In genomic region chrX:49204709-49205108, GRCh38 we compare ENCODE assay signal across 18 cellular contexts. TPM values are rescaled to one million over a fixed set of nuclear protein-coding genes. Genes with fewer than 3 reads are reported as not detected.
DNase-seq lines count a peak whose midpoint lies in the region; ATAC-seq and TF ChIP-seq lines count a peak whose summit lies in the region.
"Had no signal": no experiment of that assay in that cellular context is flagged by ENCODE, and none has a peak within 500 bp of the region (broad histone marks: within the 10 kb centered on the region; RNA-seq: fewer than 3 reads in every experiment).

No MANE protein-coding gene starts in this region.

- H3K36me3 ChIP-seq in HEK293 (ENCODE audit: control insufficient read depth in 2 of 2, insufficient read depth in 1 of 2, low read length in 2 of 2): no peaks in the 10 kb centered on the region
- H3K36me3 ChIP-seq: BE2C had no signal

- DNase-seq in cerebellum (ENCODE audit: low spot score) (peak; percentile 52), occipital lobe (lab: John Stamatoyannopoulos, UW) (peak; percentile 57), HCEC 1CT (no peak)
- DNase-seq in stimulated activated CD4-positive, alpha-beta T cell treated with anti-CD3 and anti-CD28 coated beads, Interleukin-12 subunit alpha, Interleukin-12 subunit beta, amount 100 ng/mL, for 4 hours: no peak
- DNase-seq: ACHN; BE2C; CD4-positive, CD25-positive, alpha-beta regulatory T cell; CD8-positive, alpha-beta memory T cell; COR-L47; DMS 273 treated with DMSO at 0.1 percent for 48 hours; DMS53; GDM1; GM23248; H7; KBM-7 had no signal

- H3K9me3 ChIP-seq in HEK293 (ENCODE audit: control insufficient read depth, insufficient read depth, low read depth, low read length): no peaks in the 10 kb centered on the region
- H3K9me3 ChIP-seq: BE2C had no signal

- H3K27ac ChIP-seq in HEK293 (ENCODE audit: extremely low read depth, low read depth, low read length): no peak overlapping the region
- H3K27ac ChIP-seq: GM23248 had no signal

- POLR2A ChIA-PET in HEK293 (lab: Yijun Ruan, JAX): no interaction called here

- H3K4me1 ChIP-seq in HEK293 (ENCODE audit: control insufficient read depth, insufficient read depth, low read length): no peaks in the 10 kb centered on the region

- CTCF ChIA-PET in HEK293 (lab: Yijun Ruan, JAX): no interaction called here

- TF ChIP-seq CTCF in HEK293 (tag by site-specific recombination; IDR thresholded peaks at IDR 0.05): no peak

- no peak for ATAC-seq in HG03025 (IDR thresholded peaks at IDR 0.05; ENCODE audit: low FRiP score, unreplicated experiment)
- ATAC-seq: HepG2 had no signal

- H3K4me3 ChIP-seq in HEK293 (ENCODE audit: low read depth, low read length): no peak overlapping the region
- H3K4me3 ChIP-seq: GM23248 had no signal

TF ChIP-seq in HEK293, 187 proteins besides CTCF, POLR2A, EP300 and RAD21:
- TF ChIP-seq KLF16 (tag by site-specific recombination; IDR thresholded peaks at IDR 0.05) (no peak), ZFHX2 (tag by site-specific recombination; conservative IDR thresholded peaks at IDR 0.05) (peak; percentile 79), ZNF510 (tag by site-specific recombination; IDR thresholded peaks at IDR 0.05; ENCODE audit: insufficient replicate concordance) (no peak), EGR2 (tag by site-specific recombination; IDR thresholded peaks at IDR 0.05; ENCODE audit: low read depth) (peak; percentile 91), ZXDB (tag by site-specific recombination; IDR thresholded peaks at IDR 0.05) (no peak), ZNF24 (tag by site-specific recombination; IDR thresholded peaks at IDR 0.05) (no peak), ZBTB48 (tag by site-specific recombination; IDR thresholded peaks at IDR 0.05) (no peak), ZNF629 (tag by site-specific recombination; IDR thresholded peaks at IDR 0.05) (no peak), ZNF596 (tag by site-specific recombination; IDR thresholded peaks at IDR 0.05) (no peak), ZNF274 (IDR thresholded peaks at IDR 0.05; ENCODE audit: low read length) (no peak), ZNF274 (tag by site-specific recombination; IDR thresholded peaks at IDR 0.05; ENCODE audit: borderline replicate concordance) (no peak), ZNF394 (tag by site-specific recombination; IDR thresholded peaks at IDR 0.05; ENCODE audit: borderline replicate concordance) (no peak), ZSCAN16 (tag by site-specific recombination; IDR thresholded peaks at IDR 0.05) (no peak), ZEB2 (tag by site-specific recombination; IDR thresholded peaks at IDR 0.05) (no peak)

RNA-seq across cellular contexts. Expression of gene SYP, which starts 4.7 kb away (rescaled TPM):
- 85.9 TPM for total RNA-seq in cerebellum
- 158 TPM for total RNA-seq in occipital lobe

RNA-seq across cellular contexts. Expression of gene PRICKLE3, which starts 18.5 kb away (rescaled TPM):
- 1.2 TPM for total RNA-seq in cerebellum
- 0.47 TPM for total RNA-seq in occipital lobe

RNA-seq across cellular contexts. Expression of gene CACNA1F, which starts 28.4 kb away (rescaled TPM):
- 0.36 TPM for total RNA-seq in cerebellum
- total RNA-seq in occipital lobe: not detected
- total RNA-seq: GM23248, HepG2 had no signal

RNA-seq across cellular contexts. Expression of gene CCDC22, which starts 30.6 kb away (rescaled TPM):
- total RNA-seq in cerebellum (6.6 TPM), occipital lobe (5.6 TPM)

RNA-seq across cellular contexts. Expression of gene PLP2, which starts 33.0 kb away (rescaled TPM):
- 2.0 TPM for total RNA-seq in cerebellum
- total RNA-seq in occipital lobe: 0.62 TPM

Comparison
In these comparisons a context has a peak if more than half of its experiments do, and no peak if none do; other contexts are left out.
1. DNase-seq: peak in cerebellum (single experiment) and occipital lobe (single experiment); none in HCEC 1CT (single experiment) and stimulated activated CD4-positive, alpha-beta T cell treated with anti-CD3 and anti-CD28 coated beads, Interleukin-12 subunit alpha, Interleukin-12 subunit beta, amount 100 ng/mL, for 4 hours (single experiment).